2 cellular contexts compared by ENCODE assay signal in the genomic region with DNA sequence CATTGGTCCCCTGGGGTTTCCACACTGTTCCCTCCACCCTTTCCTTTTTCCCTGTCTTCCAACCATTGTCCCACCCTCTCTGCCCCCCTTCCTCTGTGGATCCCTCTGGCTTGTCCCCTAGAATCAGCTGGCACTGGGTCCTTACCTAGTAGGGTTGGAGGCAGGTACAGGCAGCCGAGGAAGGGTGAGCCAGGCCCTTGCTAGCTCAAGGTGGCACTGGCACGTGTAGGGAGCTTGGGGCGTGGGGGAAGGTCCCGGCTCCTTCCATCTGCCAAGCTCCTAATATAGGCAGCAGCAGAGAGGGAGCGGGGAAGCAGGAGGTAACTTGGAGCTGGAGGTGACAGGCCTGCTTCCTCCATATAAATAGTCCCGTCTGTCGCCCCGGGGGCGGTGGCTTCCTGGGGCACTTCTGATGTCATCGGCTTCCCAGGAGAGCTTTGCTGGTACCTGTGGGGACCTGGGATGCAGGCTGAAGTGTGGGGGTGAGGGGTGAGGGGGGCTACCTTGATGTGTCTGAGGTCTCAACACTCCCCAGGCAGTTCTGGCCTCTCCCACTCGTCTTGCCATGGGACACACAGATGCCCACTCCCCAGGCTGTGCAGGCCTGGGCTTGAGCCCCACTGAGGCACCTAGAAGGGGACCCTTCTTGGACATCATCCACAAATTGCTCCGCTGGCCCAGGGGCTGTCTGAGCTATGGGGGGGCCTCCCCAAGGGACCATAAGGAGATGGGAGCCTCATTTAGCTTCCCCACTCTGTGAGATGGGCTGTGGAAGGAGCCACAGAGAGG.
TF ChIP-seq lines count a peak whose summit lies in the region.

No MANE protein-coding gene starts in this region.

TF ChIP-seq in H1, 55 proteins besides CTCF, POLR2A, EP300 and RAD21:
- TF ChIP-seq TCF12 (IDR thresholded peaks at IDR 0.05; ENCODE audit: low read depth, low read length): no peak
- TF ChIP-seq, protein P1, sequence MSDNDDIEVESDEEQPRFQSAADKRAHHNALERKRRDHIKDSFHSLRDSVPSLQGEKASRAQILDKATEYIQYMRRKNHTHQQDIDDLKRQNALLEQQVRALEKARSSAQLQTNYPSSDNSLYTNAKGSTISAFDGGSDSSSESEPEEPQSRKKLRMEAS (IDR thresholded peaks at IDR 0.05): no peak
- no peak for TF ChIP-seq SAP30 (IDR thresholded peaks at IDR 0.05; ENCODE audit: insufficient read depth, insufficient replicate concordance, low read length)
- TF ChIP-seq NRF1 (IDR thresholded peaks at IDR 0.05; ENCODE audit: low read depth, low read length): no peak
- no peak for TF ChIP-seq CBX8 (IDR thresholded peaks at IDR 0.05; ENCODE audit: borderline replicate concordance, low read depth, low read length)
- no peak for TF ChIP-seq SIRT6 (IDR thresholded peaks at IDR 0.05; ENCODE audit: low read length)
- TF ChIP-seq JUN (IDR thresholded peaks at IDR 0.05; ENCODE audit: low read depth, low read length): no peak
- TF ChIP-seq SP1 (IDR thresholded peaks at IDR 0.05; ENCODE audit: low read depth, low read length): no peak
- TF ChIP-seq SIX5 (IDR thresholded peaks at IDR 0.05; ENCODE audit: low read depth, low read length): no peak
- no peak for TF ChIP-seq TAF7 (optimal IDR thresholded peaks at IDR 0.05; ENCODE audit: borderline replicate concordance, low read depth, low read length)
- TF ChIP-seq TBP (IDR thresholded peaks at IDR 0.05; ENCODE audit: low read depth, low read length): no peak
- no peak for TF ChIP-seq SP4 (IDR thresholded peaks at IDR 0.05; ENCODE audit: low read length)
- TF ChIP-seq TEAD4 (IDR thresholded peaks at IDR 0.05; ENCODE audit: low read depth, low read length): no peak
- no peak for TF ChIP-seq POLR2AphosphoS5 (IDR thresholded peaks at IDR 0.05; ENCODE audit: low read depth, low read length)
- TF ChIP-seq, protein P2, sequence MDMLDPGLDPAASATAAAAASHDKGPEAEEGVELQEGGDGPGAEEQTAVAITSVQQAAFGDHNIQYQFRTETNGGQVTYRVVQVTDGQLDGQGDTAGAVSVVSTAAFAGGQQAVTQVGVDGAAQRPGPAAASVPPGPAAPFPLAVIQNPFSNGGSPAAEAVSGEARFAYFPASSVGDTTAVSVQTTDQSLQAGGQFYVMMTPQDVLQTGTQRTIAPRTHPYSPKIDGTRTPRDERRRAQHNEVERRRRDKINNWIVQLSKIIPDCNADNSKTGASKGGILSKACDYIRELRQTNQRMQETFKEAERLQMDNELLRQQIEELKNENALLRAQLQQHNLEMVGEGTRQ (IDR thresholded peaks at IDR 0.05; ENCODE audit: low read length): no peak

TF ChIP-seq in WTC11, 78 proteins besides CTCF, POLR2A, EP300 and RAD21:
- TF ChIP-seq NR2C2 (CRISPR knock-in tag; IDR thresholded peaks at IDR 0.05): no peak
- TF ChIP-seq, protein P3, sequence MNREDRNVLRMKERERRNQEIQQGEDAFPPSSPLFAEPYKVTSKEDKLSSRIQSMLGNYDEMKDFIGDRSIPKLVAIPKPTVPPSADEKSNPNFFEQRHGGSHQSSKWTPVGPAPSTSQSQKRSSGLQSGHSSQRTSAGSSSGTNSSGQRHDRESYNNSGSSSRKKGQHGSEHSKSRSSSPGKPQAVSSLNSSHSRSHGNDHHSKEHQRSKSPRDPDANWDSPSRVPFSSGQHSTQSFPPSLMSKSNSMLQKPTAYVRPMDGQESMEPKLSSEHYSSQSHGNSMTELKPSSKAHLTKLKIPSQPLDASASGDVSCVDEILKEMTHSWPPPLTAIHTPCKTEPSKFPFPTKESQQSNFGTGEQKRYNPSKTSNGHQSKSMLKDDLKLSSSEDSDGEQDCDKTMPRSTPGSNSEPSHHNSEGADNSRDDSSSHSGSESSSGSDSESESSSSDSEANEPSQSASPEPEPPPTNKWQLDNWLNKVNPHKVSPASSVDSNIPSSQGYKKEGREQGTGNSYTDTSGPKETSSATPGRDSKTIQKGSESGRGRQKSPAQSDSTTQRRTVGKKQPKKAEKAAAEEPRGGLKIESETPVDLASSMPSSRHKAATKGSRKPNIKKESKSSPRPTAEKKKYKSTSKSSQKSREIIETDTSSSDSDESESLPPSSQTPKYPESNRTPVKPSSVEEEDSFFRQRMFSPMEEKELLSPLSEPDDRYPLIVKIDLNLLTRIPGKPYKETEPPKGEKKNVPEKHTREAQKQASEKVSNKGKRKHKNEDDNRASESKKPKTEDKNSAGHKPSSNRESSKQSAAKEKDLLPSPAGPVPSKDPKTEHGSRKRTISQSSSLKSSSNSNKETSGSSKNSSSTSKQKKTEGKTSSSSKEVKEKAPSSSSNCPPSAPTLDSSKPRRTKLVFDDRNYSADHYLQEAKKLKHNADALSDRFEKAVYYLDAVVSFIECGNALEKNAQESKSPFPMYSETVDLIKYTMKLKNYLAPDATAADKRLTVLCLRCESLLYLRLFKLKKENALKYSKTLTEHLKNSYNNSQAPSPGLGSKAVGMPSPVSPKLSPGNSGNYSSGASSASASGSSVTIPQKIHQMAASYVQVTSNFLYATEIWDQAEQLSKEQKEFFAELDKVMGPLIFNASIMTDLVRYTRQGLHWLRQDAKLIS (CRISPR knock-in tag; IDR thresholded peaks at IDR 0.05; ENCODE audit: borderline replicate concordance): no peak
- TF ChIP-seq, protein P4, sequence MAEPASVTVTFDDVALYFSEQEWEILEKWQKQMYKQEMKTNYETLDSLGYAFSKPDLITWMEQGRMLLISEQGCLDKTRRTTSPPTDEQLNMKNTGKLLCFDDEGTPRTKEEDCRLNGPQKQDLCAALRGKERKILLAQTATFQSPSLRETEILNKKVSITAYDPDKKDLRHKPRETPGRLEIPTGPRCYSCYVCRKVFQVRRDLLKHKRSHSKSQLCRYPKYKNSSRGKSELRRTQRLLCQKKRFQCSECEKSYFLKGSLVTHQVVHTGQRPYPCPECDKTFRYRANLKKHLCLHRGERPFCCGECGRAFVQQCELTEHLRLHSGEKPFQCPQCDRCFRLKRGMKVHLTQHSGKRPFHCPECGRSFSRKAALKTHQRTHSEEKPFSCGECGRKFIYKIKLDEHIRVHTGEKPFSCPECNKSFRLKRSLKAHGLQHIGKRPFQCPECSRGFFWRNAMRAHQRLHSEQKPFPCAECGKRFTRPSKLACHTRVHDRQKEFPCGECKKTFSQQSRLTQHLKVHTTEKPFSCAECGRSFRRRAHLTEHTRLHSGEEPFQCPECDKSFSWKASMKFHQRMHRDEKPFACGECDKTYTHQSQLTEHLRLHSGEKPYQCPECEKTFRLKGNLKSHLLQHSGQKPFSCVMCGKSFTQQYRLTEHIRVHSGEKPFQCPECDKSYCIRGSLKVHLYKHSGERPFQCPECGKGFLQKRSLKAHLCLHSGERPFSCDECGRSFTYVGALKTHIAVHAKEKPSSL (CRISPR knock-in tag; conservative IDR thresholded peaks at IDR 0.05): no peak
- no peak for TF ChIP-seq SMAD4 (CRISPR knock-in tag; IDR thresholded peaks at IDR 0.05)
- TF ChIP-seq OVOL2 (CRISPR knock-in tag; IDR thresholded peaks at IDR 0.05; ENCODE audit: borderline replicate concordance): no peak
- TF ChIP-seq, protein P5, sequence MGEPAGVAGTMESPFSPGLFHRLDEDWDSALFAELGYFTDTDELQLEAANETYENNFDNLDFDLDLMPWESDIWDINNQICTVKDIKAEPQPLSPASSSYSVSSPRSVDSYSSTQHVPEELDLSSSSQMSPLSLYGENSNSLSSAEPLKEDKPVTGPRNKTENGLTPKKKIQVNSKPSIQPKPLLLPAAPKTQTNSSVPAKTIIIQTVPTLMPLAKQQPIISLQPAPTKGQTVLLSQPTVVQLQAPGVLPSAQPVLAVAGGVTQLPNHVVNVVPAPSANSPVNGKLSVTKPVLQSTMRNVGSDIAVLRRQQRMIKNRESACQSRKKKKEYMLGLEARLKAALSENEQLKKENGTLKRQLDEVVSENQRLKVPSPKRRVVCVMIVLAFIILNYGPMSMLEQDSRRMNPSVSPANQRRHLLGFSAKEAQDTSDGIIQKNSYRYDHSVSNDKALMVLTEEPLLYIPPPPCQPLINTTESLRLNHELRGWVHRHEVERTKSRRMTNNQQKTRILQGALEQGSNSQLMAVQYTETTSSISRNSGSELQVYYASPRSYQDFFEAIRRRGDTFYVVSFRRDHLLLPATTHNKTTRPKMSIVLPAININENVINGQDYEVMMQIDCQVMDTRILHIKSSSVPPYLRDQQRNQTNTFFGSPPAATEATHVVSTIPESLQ (CRISPR knock-in tag; IDR thresholded peaks at IDR 0.05): no peak
- no peak for TF ChIP-seq PRRX2 (CRISPR knock-in tag; IDR thresholded peaks at IDR 0.05)
- TF ChIP-seq, protein P6, sequence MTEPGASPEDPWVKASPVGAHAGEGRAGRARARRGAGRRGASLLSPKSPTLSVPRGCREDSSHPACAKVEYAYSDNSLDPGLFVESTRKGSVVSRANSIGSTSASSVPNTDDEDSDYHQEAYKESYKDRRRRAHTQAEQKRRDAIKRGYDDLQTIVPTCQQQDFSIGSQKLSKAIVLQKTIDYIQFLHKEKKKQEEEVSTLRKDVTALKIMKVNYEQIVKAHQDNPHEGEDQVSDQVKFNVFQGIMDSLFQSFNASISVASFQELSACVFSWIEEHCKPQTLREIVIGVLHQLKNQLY (CRISPR knock-in tag; IDR thresholded peaks at IDR 0.05): no peak
- TF ChIP-seq, protein P7, sequence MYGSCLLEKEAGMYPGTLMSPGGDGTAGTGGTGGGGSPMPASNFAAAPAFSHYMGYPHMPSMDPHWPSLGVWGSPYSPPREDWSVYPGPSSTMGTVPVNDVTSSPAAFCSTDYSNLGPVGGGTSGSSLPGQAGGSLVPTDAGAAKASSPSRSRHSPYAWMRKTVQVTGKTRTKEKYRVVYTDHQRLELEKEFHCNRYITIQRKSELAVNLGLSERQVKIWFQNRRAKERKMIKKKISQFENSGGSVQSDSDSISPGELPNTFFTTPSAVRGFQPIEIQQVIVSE (CRISPR knock-in tag; IDR thresholded peaks at IDR 0.05; ENCODE audit: borderline replicate concordance): no peak
- TF ChIP-seq GTF2I (CRISPR knock-in tag; conservative IDR thresholded peaks at IDR 0.05): no peak
- TF ChIP-seq ZNF423 (CRISPR knock-in tag; IDR thresholded peaks at IDR 0.05): no peak
- no peak for TF ChIP-seq ZNF219 (CRISPR knock-in tag; IDR thresholded peaks at IDR 0.05; ENCODE audit: borderline replicate concordance)
- TF ChIP-seq SP1 (CRISPR knock-in tag; conservative IDR thresholded peaks at IDR 0.05): no peak
- no peak for TF ChIP-seq CREB1 (CRISPR knock-in tag; IDR thresholded peaks at IDR 0.05)
- no peak for TF ChIP-seq ELF4 (CRISPR knock-in tag; IDR thresholded peaks at IDR 0.05; ENCODE audit: low read depth)
- TF ChIP-seq, protein P8, sequence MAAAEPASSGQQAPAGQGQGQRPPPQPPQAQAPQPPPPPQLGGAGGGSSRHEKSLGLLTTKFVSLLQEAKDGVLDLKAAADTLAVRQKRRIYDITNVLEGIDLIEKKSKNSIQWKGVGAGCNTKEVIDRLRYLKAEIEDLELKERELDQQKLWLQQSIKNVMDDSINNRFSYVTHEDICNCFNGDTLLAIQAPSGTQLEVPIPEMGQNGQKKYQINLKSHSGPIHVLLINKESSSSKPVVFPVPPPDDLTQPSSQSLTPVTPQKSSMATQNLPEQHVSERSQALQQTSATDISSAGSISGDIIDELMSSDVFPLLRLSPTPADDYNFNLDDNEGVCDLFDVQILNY (CRISPR knock-in tag; IDR thresholded peaks at IDR 0.05): no peak
